In genomic region chr15:41827880-41828746, GRCh38 we compare ENCODE assay signal across 8 cellular contexts. TPM values are rescaled to one million over a fixed set of nuclear protein-coding genes. Genes with fewer than 3 reads are reported as not detected.
DNase-seq lines count a peak whose midpoint lies in the region; ATAC-seq and TF ChIP-seq lines count a peak whose summit lies in the region.

Gene JMJD7 (plus strand): TSS chr15:41828092. CDS start chr15:41828125, 33 bp downstream.

- intact Hi-C loops in esophagus squamous epithelium (cut with DNase I), result no loop called here

- H3K4me3 ChIP-seq in Peyer's patch, result peak within 1 kb of the TSS; percentile 67 to 98 (median 81)
- H3K4me3 ChIP-seq in esophagus squamous epithelium, result peak within 1 kb of the TSS; percentile 61 to 86 (median 77)

- peak; percentile 54 to 74 for TF ChIP-seq POLR2A in Peyer's patch (IDR thresholded peaks at IDR 0.05)
- TF ChIP-seq POLR2A in esophagus squamous epithelium (IDR thresholded peaks at IDR 0.05), result peak in 3 of 4 donors; percentile 68 to 87 (median 77)

- peak within 1 kb of the TSS; percentile 92 to 100 for H3K4me3 Mint-ChIP-seq in activated T-cell treated with anti-CD3 and anti-CD28 coated beads, Interleukin-2, amount 50 U/mL, for 72 hours
- H3K4me3 Mint-ChIP-seq in naive B cell, result peak within 1 kb of the TSS; percentile 83 to 98 (median 94)

- peak within 1 kb of the TSS; percentile 81 to 92 (median 84) for H3K27ac ChIP-seq in Peyer's patch
- peak within 1 kb of the TSS; percentile 89 to 97 (median 92) for H3K27ac ChIP-seq in esophagus squamous epithelium

- DNase-seq in COLO829 (ENCODE audit: low spot score) (peak; percentile 96), HuH-7 (ENCODE audit: low spot score) (peak; percentile 97), Peyer's patch (peak; percentile 95 to 100 (median 97)), esophagus squamous epithelium (lab: John Stamatoyannopoulos, UW) (peak; percentile 74), naive B cell (peak; percentile 88)
- DNase-seq in activated T-cell treated with anti-CD3 and anti-CD28 coated beads, Interleukin-2, amount 50 U/mL, for 72 hours, result peak; percentile 97 to 98
- DNase-seq in stimulated activated CD8-positive, alpha-beta memory T cell treated with anti-CD3 and anti-CD28 coated beads, Interleukin-7, amount 100 ng/mL, for 48 hours (ENCODE audit: extremely low read depth in 1 of 2, low read depth in 1 of 2), result peak; percentile 82 to 89

- H3K27me3 ChIP-seq in Peyer's patch (no peaks in the 10 kb centered on the region), esophagus squamous epithelium (no peaks in the 10 kb centered on the region)

- ATAC-seq in GM21360 (IDR thresholded peaks at IDR 0.05; ENCODE audit: unreplicated experiment), result peak; percentile 80
- ATAC-seq in activated T-cell treated with anti-CD3 and anti-CD28 coated beads, Interleukin-2, amount 50 U/mL, for 72 hours (replicated peaks in 1 of 2), result peak; percentile 90 to 95
- ATAC-seq in naive B cell (ENCODE audit: low read depth in 2 of 2), result peak; percentile 90 to 94

- WGBS in esophagus squamous epithelium, 2 donors, result 0 to 1% methylated on average over 18 to 21 of the region's 65 CpGs

- no peaks in the 10 kb centered on the region for H3K36me3 Mint-ChIP-seq in activated T-cell treated with anti-CD3 and anti-CD28 coated beads, Interleukin-2, amount 50 U/mL, for 72 hours (ENCODE audit: insufficient read depth in 2 of 2)
- no peaks in the 10 kb centered on the region for H3K36me3 Mint-ChIP-seq in naive B cell

- peaks cover 0 to 24% (median 0%) of the 10 kb centered on the region in 3 donors for H3K36me3 ChIP-seq in Peyer's patch
- peaks cover 15 to 52% (median 25%) of the 10 kb centered on the region in 3 donors for H3K36me3 ChIP-seq in esophagus squamous epithelium

- H3K4me1 Mint-ChIP-seq in activated T-cell treated with anti-CD3 and anti-CD28 coated beads, Interleukin-2, amount 50 U/mL, for 72 hours (ENCODE audit: low read depth), result peaks cover 47% of the 10 kb centered on the region
- peaks cover 22 to 44% (median 31%) of the 10 kb centered on the region in 3 donors for H3K4me1 Mint-ChIP-seq in naive B cell

- peak within 1 kb of the TSS; percentile 98 for H3K27ac Mint-ChIP-seq in activated T-cell treated with anti-CD3 and anti-CD28 coated beads, Interleukin-2, amount 50 U/mL, for 72 hours
- peak within 1 kb of the TSS; percentile 83 to 96 (median 91) for H3K27ac Mint-ChIP-seq in naive B cell

- TF ChIP-seq CTCF in Peyer's patch (IDR thresholded peaks at IDR 0.05) (no peak), esophagus squamous epithelium (IDR thresholded peaks at IDR 0.05) (peak in 1 of 6 experiments; percentile 5)

- no peaks in the 10 kb centered on the region for H3K9me3 ChIP-seq in Peyer's patch
- no peaks in the 10 kb centered on the region for H3K9me3 ChIP-seq in esophagus squamous epithelium

- no peaks in the 10 kb centered on the region for H3K27me3 Mint-ChIP-seq in activated T-cell treated with anti-CD3 and anti-CD28 coated beads, Interleukin-2, amount 50 U/mL, for 72 hours (ENCODE audit: low read depth)
- H3K27me3 Mint-ChIP-seq in naive B cell, result no peaks in the 10 kb centered on the region

- H3K4me1 ChIP-seq in Peyer's patch, result peaks cover 5 to 16% (median 8%) of the 10 kb centered on the region in 4 donors
- H3K4me1 ChIP-seq in esophagus squamous epithelium, result peaks cover 28 to 63% (median 44%) of the 10 kb centered on the region in 3 donors

- no peaks in the 10 kb centered on the region for H3K9me3 Mint-ChIP-seq in activated T-cell treated with anti-CD3 and anti-CD28 coated beads, Interleukin-2, amount 50 U/mL, for 72 hours
- no peaks in the 10 kb centered on the region for H3K9me3 Mint-ChIP-seq in naive B cell

RNA-seq across cellular contexts. Expression of gene JMJD7, which starts in this region (rescaled TPM):
- 10 to 100 TPM in 3 of 4 donors, 1 to 10 TPM in 1; 9.1 to 61.1 (median 13.1) TPM for total RNA-seq in Peyer's patch
- 10 to 100 TPM; 15.2 to 16.0 TPM for total RNA-seq in activated T-cell treated with anti-CD3 and anti-CD28 coated beads, Interleukin-2, amount 50 U/mL, for 72 hours
- 10 to 100 TPM; 20.4 to 36.9 (median 30.5) TPM for total RNA-seq in esophagus squamous epithelium
- polyA plus RNA-seq in naive B cell (ENCODE audit: low read depth in 6 of 6), result 10 to 100 TPM; 11.3 to 32.6 (median 14.3) TPM

Comparison
In these comparisons a context has a peak if more than half of its experiments do, and no peak if none do; other contexts are left out.
1. Peak in every context shown above with its lines: DNase-seq, ATAC-seq, H3K4me3 ChIP-seq and H3K27ac ChIP-seq.